8 cellular contexts compared by ENCODE assay signal in genomic region chr1:200620273-200621131, GRCh38. TPM values are rescaled to one million over a fixed set of nuclear protein-coding genes. Genes with fewer than 3 reads are reported as not detected.
DNase-seq lines count a peak whose midpoint lies in the region; ATAC-seq and TF ChIP-seq lines count a peak whose summit lies in the region.

KIF14 (minus strand) TSS chr1:200620751; CDS start chr1:200618723, 2,028 bp downstream.

- DNase-seq in GM04503 (ENCODE audit: low read depth): peak; percentile 37
- peak; percentile 74 for DNase-seq in HFF-Myc (ENCODE audit: extremely low read depth, low read depth)
- DNase-seq in MV-4-11 (lab: John Stamatoyannopoulos, UW): peak; percentile 91
- DNase-seq in SJSA1 (ENCODE audit: low read depth in 1 of 2, low spot score in 2 of 2): peak; percentile 91 to 97
- DNase-seq in activated gamma-delta T cell treated with anti-CD3 and anti-CD28 coated beads, Interleukin-2, amount 50 U/mL, for 16 hours (ENCODE audit: low read depth): peak; percentile 91
- peak; percentile 97 for DNase-seq in germinal center (ENCODE audit: low spot score)
- peak; percentile 84 for DNase-seq in omental fat pad (ENCODE audit: low spot score)
- peak; percentile 73 for DNase-seq in thoracic aorta (ENCODE audit: low spot score)

- H3K4me3 ChIP-seq in HFF-Myc (replicated peaks; ENCODE audit: low read depth, low read length) (peak within 1 kb of the TSS; percentile 78), SJSA1 (peak within 1 kb of the TSS; percentile 79), thoracic aorta (peak within 1 kb of the TSS; percentile 81)

- H3K9me3 ChIP-seq in SJSA1 (replicated peaks) (no peaks in the 10 kb centered on the region), thoracic aorta (no peaks in the 10 kb centered on the region)

- ATAC-seq in omental fat pad (ENCODE audit: low FRiP score): peak; percentile 99
- peak; percentile 80 for ATAC-seq in thoracic aorta (ENCODE audit: insufficient number of reproducible peaks, low FRiP score, low read depth)

- H3K4me1 ChIP-seq in SJSA1 (replicated peaks) (peaks cover 4% of the 10 kb centered on the region; the same call in 1 of the 2 replicates), thoracic aorta (ENCODE audit: control insufficient read depth in 1 of 2, low read depth in 2 of 2) (peaks cover 0 to 10% of the 10 kb centered on the region in 2 donors)

- TF ChIP-seq CTCF in HFF-Myc (IDR thresholded peaks at IDR 0.05; ENCODE audit: low read depth, low read length, missing control alignments) (no peak), omental fat pad (IDR thresholded peaks at IDR 0.05) (no peak), thoracic aorta (IDR thresholded peaks at IDR 0.05) (no peak)

- no peaks in the 10 kb centered on the region for H3K27me3 ChIP-seq in SJSA1 (replicated peaks)
- H3K27me3 ChIP-seq in thoracic aorta (replicated peaks; ENCODE audit: insufficient read depth): no peaks in the 10 kb centered on the region

- H3K27ac ChIP-seq in SJSA1 (peak within 1 kb of the TSS; percentile 100), thoracic aorta (peak within 1 kb of the TSS; percentile 41 to 54)

- H3K36me3 ChIP-seq in SJSA1 (peaks cover 35% of the 10 kb centered on the region), thoracic aorta (no peaks in the 10 kb centered on the region)

RNA-seq across cellular contexts. Expression of gene KIF14, which starts in this region (rescaled TPM):
- total RNA-seq in SJSA1 (2014; rRNA removed; shearing (Covaris generic)): 27.8 and 32.2 TPM in 2 replicates
- total RNA-seq in omental fat pad (1 to 10 TPM in 1 of 4 donors, under 1 TPM in 3; 0.16 to 1.1 (median 0.23) TPM), thoracic aorta (1 to 10 TPM in 1 of 2 donors, under 1 TPM in 1; under 0.01 to 1.3 TPM)

Comparison
In these comparisons a context has a peak if more than half of its experiments do, and no peak if none do; other contexts are left out.
1. Peak in every context shown above with its lines: DNase-seq, ATAC-seq, H3K4me3 ChIP-seq and H3K27ac ChIP-seq.
2. RNA of gene KIF14 (total RNA-seq): 27.8 to 32.2 TPM in SJSA1; under 0.01 to 1.3 TPM in thoracic aorta and 0.16 to 1.1 TPM in omental fat pad; every median in the first group is over 10 times any median in the second.
3. DNase-seq: peak in every context shown above with its lines; median percentile 97 in germinal center; 94 in SJSA1; 91 in MV-4-11; 91 in activated gamma-delta T cell treated with anti-CD3 and anti-CD28 coated beads, Interleukin-2, amount 50 U/mL, for 16 hours; 84 in omental fat pad; 74 in HFF-Myc; 73 in thoracic aorta; 37 in GM04503.